ENCODE assay signal across 12 cellular contexts in the genomic region with DNA sequence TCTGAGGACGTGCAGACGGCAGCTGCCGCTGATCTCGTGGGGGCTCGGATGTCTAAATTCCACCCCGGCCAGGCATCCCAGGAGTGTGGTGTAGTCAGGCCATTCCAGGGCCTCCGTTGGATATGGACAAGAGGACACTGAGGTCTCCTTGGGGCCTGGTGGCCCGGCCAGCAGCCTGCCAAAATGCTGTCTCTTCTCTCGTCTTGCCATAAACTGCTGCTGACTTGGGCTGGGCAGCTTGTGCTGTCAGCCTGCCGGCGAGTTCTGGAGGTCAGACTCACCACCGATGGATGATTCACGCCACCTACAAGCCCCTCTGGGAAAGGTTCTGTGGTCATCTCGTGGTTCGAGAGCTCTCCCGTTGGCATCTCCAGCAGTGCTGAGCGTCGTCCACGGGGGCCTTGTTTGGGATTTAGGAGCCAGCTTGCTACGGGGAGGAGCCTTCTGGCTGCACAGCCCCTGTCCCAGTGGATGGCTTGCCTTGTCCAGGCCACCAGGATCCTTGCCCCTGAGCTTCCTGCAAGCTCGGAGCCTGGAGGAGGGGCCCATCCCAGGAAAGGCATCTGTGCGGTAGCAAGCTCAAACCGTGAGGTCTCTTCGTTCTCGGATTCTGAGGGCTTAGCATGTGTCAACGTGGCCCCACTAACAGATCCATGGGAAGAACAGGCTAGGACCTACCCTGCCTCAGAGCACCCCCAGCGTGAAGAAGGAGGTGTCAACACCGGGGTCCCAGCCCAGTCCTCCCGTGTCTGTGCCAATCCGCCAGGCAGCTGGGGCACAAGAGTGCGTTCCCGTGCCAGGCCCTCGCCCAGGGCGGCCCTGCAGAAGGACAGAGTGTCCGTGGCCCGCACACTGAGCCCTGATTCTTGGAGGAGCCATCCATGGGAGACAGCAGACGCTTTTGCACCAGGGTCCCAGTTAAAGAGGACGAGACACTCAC.
"Had no signal": no experiment of that assay in that cellular context is flagged by ENCODE, and none has a peak within 500 bp of the region (broad histone marks: within the 10 kb centered on the region; RNA-seq: fewer than 3 reads in every experiment).

No MANE protein-coding gene starts in this region.

- H3K27me3 ChIP-seq: neutrophil had no signal

- H3K36me3 ChIP-seq: left lung, neutrophil, prostate gland had no signal

- H3K4me3 ChIP-seq: left lung, prostate gland had no signal

- ATAC-seq: left lung; SK-N-SH treated with all-trans-retinoic acid at 6 μM for 48 hours; stimulated activated naive CD8-positive, alpha-beta T cell treated with anti-CD3 and anti-CD28 coated beads, Interleukin-15, Interleukin-2, amounts not matched to agents 100 U/mL and 50 U/mL, for 24 hours had no signal

- H3K9me3 ChIP-seq: neutrophil, prostate gland had no signal

- DNase-seq: activated CD4-positive, alpha-beta T cell treated with anti-CD3 and anti-CD28 coated beads, Interleukin-2, amount 10 ng/mL, durations not matched to agents 7 days and 5 days; activated CD4-positive, CD25-positive, alpha-beta regulatory T cell; activated CD8-positive, alpha-beta memory T cell treated with anti-CD3 and anti-CD28 coated beads for 24 hours; activated naive CD8-positive, alpha-beta T cell treated with anti-CD3 and anti-CD28 coated beads for 36 hours; foreskin melanocyte; stimulated activated CD4-positive, alpha-beta T cell treated with anti-CD3 and anti-CD28 coated beads, Interleukin-4, amount 100 ng/mL, for 1 hour; stimulated activated CD8-positive, alpha-beta memory T cell treated with anti-CD3 and anti-CD28 coated beads, Interleukin-4, amount 100 ng/mL, for 48 hours; stimulated activated naive CD8-positive, alpha-beta T cell treated with anti-CD3 and anti-CD28 coated beads, Interleukin-15, Interleukin-2, amounts not matched to agents 100 U/mL and 50 U/mL, for 24 hours had no signal

- H3K4me1 ChIP-seq: left lung, prostate gland had no signal

- H3K27ac ChIP-seq: left lung, neutrophil, prostate gland had no signal
